In genomic region chr1:84771895-84772294, GRCh38 we compare ENCODE assay signal across 10 cellular contexts.
DNase-seq lines count a peak whose midpoint lies in the region; ATAC-seq and TF ChIP-seq lines count a peak whose summit lies in the region.
"Had no signal": no experiment of that assay in that cellular context is flagged by ENCODE, and none has a peak within 500 bp of the region (broad histone marks: within the 10 kb centered on the region; RNA-seq: fewer than 3 reads in every experiment).

No MANE protein-coding gene starts in this region.

- H3K27me3 ChIP-seq in tibial nerve, result no peaks in the 10 kb centered on the region
- H3K27me3 ChIP-seq: neutrophil, upper lobe of right lung had no signal

- H3K4me1 ChIP-seq in tibial nerve, result no peaks in the 10 kb centered on the region
- H3K4me1 ChIP-seq: upper lobe of right lung had no signal

- ATAC-seq in GM19351 (IDR thresholded peaks at IDR 0.05; ENCODE audit: unreplicated experiment) (peak; percentile 42), HG02759 (IDR thresholded peaks at IDR 0.05; ENCODE audit: unreplicated experiment) (peak; percentile 18), HG03280 (IDR thresholded peaks at IDR 0.05; ENCODE audit: unreplicated experiment) (no peak)

- TF ChIP-seq POLR2A in tibial nerve (IDR thresholded peaks at IDR 0.05), result no peak

- WGBS in tibial nerve, 2 donors, result 83 to 95% methylated on average over 2 of the region's 2 CpGs

- H3K4me3 ChIP-seq in WI38 (ENCODE audit: low read depth, low read length), result no peak overlapping the region
- no peak overlapping the region for H3K4me3 ChIP-seq in tibial nerve
- H3K4me3 ChIP-seq: upper lobe of right lung had no signal

- H3K27ac ChIP-seq in tibial nerve, result no peak overlapping the region
- H3K27ac ChIP-seq: neutrophil, upper lobe of right lung had no signal

- no peaks in the 10 kb centered on the region for H3K9me3 ChIP-seq in tibial nerve
- H3K9me3 ChIP-seq: neutrophil, upper lobe of right lung had no signal

- no peaks in the 10 kb centered on the region for H3K36me3 ChIP-seq in tibial nerve
- H3K36me3 ChIP-seq: neutrophil, upper lobe of right lung had no signal

- DNase-seq in DMS53 (lab: John Stamatoyannopoulos, UW) (peak; percentile 35), DMS53 treated with DMSO at 0.1 percent for 48 hours (lab: John Stamatoyannopoulos, UW; ENCODE audit: unreplicated experiment) (no peak), tibial nerve (ENCODE audit: low spot score in 2 of 2) (no peak), NCI-H2171 (lab: John Stamatoyannopoulos, UW) (no peak)
- DNase-seq: upper lobe of right lung had no signal

- TF ChIP-seq EP300 in tibial nerve (IDR thresholded peaks at IDR 0.05), result no peak

- TF ChIP-seq CTCF in WI38 (IDR thresholded peaks at IDR 0.05; ENCODE audit: low read depth, low read length) (0 out of 2 replicates have a peak, but pooled peaks have one; percentile 6), tibial nerve (IDR thresholded peaks at IDR 0.05) (no peak)
